ENCODE assay signal across 1 cellular context in genomic region chr3:195270350-195271115, GRCh38.
TF ChIP-seq lines count a peak whose summit lies in the region.

No MANE protein-coding gene starts in this region.

TF ChIP-seq in HepG2, 621 proteins besides CTCF, POLR2A, EP300 and RAD21 (continued from another document and continues in another):
- TF ChIP-seq ZNF407 (CRISPR knock-in tag; IDR thresholded peaks at IDR 0.05; ENCODE audit: not compliant biosample characterization) (no peak), CBX5 (CRISPR knock-in tag; IDR thresholded peaks at IDR 0.05; ENCODE audit: borderline replicate concordance) (no peak), TBL1XR1 (IDR thresholded peaks at IDR 0.05; ENCODE audit: borderline replicate concordance, low read length, partially characterized antibody) (no peak), ZBTB38 (CRISPR knock-in tag; IDR thresholded peaks at IDR 0.05) (no peak), ZNF20 (CRISPR knock-in tag; IDR thresholded peaks at IDR 0.05) (no peak), NFKBIZ (CRISPR knock-in tag; IDR thresholded peaks at IDR 0.05) (no peak), RXRB (CRISPR knock-in tag; IDR thresholded peaks at IDR 0.05; ENCODE audit: borderline replicate concordance) (no peak), ZNF772 (CRISPR knock-in tag; IDR thresholded peaks at IDR 0.05) (peak; percentile 48; the same call in 1 of the 2 replicates), ZNF205 (CRISPR knock-in tag; IDR thresholded peaks at IDR 0.05) (no peak), ZNF652 (CRISPR knock-in tag; IDR thresholded peaks at IDR 0.05; ENCODE audit: borderline replicate concordance, low read depth) (no peak), KLF15 (CRISPR knock-in tag; IDR thresholded peaks at IDR 0.05; ENCODE audit: borderline replicate concordance) (peak; percentile 77; the same call in 1 of the 2 replicates), ZNF660 (CRISPR knock-in tag; IDR thresholded peaks at IDR 0.05; ENCODE audit: borderline replicate concordance, low read depth) (no peak), ZNF354B (CRISPR knock-in tag; IDR thresholded peaks at IDR 0.05) (no peak), WIZ (CRISPR knock-in tag; IDR thresholded peaks at IDR 0.05) (peak; percentile 66), ZNF562 (CRISPR knock-in tag; IDR thresholded peaks at IDR 0.05; ENCODE audit: borderline replicate concordance) (no peak), TP53 (CRISPR knock-in tag; conservative IDR thresholded peaks at IDR 0.05) (no peak), ZKSCAN1 (IDR thresholded peaks at IDR 0.05; ENCODE audit: low read length) (no peak), ZNF367 (CRISPR knock-in tag; IDR thresholded peaks at IDR 0.05; ENCODE audit: borderline replicate concordance) (0 out of 2 replicates have a peak, but pooled peaks have one; percentile 6), FOXO1 (CRISPR knock-in tag; IDR thresholded peaks at IDR 0.05) (no peak; the same call in 1 of the 2 replicates), ZNF317 (CRISPR knock-in tag; IDR thresholded peaks at IDR 0.05) (no peak), BCL6 (CRISPR knock-in tag; IDR thresholded peaks at IDR 0.05) (no peak), RFX3 (CRISPR knock-in tag; IDR thresholded peaks at IDR 0.05) (no peak), SMC3 (IDR thresholded peaks at IDR 0.05; ENCODE audit: low read length) (no peak), TFE3 (CRISPR knock-in tag; IDR thresholded peaks at IDR 0.05) (no peak), RBAK (CRISPR knock-in tag; IDR thresholded peaks at IDR 0.05) (no peak), TOPORS (CRISPR knock-in tag; IDR thresholded peaks at IDR 0.05) (peak; percentile 85; the same call in 1 of the 2 replicates), SAP130 (CRISPR knock-in tag; IDR thresholded peaks at IDR 0.05; ENCODE audit: low read depth) (peak; percentile 56), ZBTB7A (CRISPR knock-in tag; IDR thresholded peaks at IDR 0.05) (peak; percentile 34; the same call in 1 of the 2 replicates), ZFP62 (CRISPR knock-in tag; IDR thresholded peaks at IDR 0.05) (no peak), ZNF557 (CRISPR knock-in tag; IDR thresholded peaks at IDR 0.05) (peak; percentile 67; the same call in 1 of the 2 replicates), HMGXB4 (CRISPR knock-in tag; IDR thresholded peaks at IDR 0.05; ENCODE audit: borderline replicate concordance in 1 of 2, low read depth in 1 of 2) (peak; percentile 46 to 69), SP140L (CRISPR knock-in tag; IDR thresholded peaks at IDR 0.05; ENCODE audit: borderline replicate concordance) (no peak), RFXANK (CRISPR knock-in tag; IDR thresholded peaks at IDR 0.05) (no peak), ZNF326 (CRISPR knock-in tag; IDR thresholded peaks at IDR 0.05; ENCODE audit: borderline replicate concordance) (no peak), ZNF10 (CRISPR knock-in tag; IDR thresholded peaks at IDR 0.05; ENCODE audit: borderline replicate concordance, low read depth) (no peak), FOXM1 (CRISPR knock-in tag; IDR thresholded peaks at IDR 0.05) (no peak), HNRNPL (IDR thresholded peaks at IDR 0.05; ENCODE audit: low read depth, low read length) (no peak), TMF1 (CRISPR knock-in tag; IDR thresholded peaks at IDR 0.05; ENCODE audit: low read depth) (peak; percentile 89), SP2 (CRISPR knock-in tag; IDR thresholded peaks at IDR 0.05) (no peak; the same call in 1 of the 2 replicates), ZNF17 (CRISPR knock-in tag; IDR thresholded peaks at IDR 0.05) (no peak), PHF20 (CRISPR knock-in tag; IDR thresholded peaks at IDR 0.05) (no peak), HOXA3 (CRISPR knock-in tag; IDR thresholded peaks at IDR 0.05) (no peak; the same call in none of the 2 replicates), ZFX (CRISPR knock-in tag; IDR thresholded peaks at IDR 0.05; ENCODE audit: low read depth) (peak; percentile 82), CBX2 (IDR thresholded peaks at IDR 0.05; ENCODE audit: low read depth, low read length) (no peak), CBX2 (CRISPR knock-in tag; IDR thresholded peaks at IDR 0.05; ENCODE audit: low read depth) (no peak), ZZZ3 (CRISPR knock-in tag; IDR thresholded peaks at IDR 0.05; ENCODE audit: borderline replicate concordance) (0 out of 2 replicates have a peak, but pooled peaks have one; percentile 55)
- TF ChIP-seq, protein P1, sequence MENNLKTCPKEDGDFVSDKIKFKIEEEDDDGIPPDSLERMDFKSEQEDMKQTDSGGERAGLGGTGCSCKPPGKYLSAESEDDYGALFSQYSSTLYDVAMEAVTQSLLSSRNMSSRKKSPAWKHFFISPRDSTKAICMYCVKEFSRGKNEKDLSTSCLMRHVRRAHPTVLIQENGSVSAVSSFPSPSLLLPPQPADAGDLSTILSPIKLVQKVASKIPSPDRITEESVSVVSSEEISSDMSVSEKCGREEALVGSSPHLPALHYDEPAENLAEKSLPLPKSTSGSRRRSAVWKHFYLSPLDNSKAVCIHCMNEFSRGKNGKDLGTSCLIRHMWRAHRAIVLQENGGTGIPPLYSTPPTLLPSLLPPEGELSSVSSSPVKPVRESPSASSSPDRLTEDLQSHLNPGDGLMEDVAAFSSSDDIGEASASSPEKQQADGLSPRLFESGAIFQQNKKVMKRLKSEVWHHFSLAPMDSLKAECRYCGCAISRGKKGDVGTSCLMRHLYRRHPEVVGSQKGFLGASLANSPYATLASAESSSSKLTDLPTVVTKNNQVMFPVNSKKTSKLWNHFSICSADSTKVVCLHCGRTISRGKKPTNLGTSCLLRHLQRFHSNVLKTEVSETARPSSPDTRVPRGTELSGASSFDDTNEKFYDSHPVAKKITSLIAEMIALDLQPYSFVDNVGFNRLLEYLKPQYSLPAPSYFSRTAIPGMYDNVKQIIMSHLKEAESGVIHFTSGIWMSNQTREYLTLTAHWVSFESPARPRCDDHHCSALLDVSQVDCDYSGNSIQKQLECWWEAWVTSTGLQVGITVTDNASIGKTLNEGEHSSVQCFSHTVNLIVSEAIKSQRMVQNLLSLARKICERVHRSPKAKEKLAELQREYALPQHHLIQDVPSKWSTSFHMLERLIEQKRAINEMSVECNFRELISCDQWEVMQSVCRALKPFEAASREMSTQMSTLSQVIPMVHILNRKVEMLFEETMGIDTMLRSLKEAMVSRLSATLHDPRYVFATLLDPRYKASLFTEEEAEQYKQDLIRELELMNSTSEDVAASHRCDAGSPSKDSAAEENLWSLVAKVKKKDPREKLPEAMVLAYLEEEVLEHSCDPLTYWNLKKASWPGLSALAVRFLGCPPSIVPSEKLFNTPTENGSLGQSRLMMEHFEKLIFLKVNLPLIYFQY (CRISPR knock-in tag; IDR thresholded peaks at IDR 0.05; ENCODE audit: borderline replicate concordance), result 0 out of 2 replicates have a peak, but pooled peaks have one; percentile 19
- TF ChIP-seq, protein P2, sequence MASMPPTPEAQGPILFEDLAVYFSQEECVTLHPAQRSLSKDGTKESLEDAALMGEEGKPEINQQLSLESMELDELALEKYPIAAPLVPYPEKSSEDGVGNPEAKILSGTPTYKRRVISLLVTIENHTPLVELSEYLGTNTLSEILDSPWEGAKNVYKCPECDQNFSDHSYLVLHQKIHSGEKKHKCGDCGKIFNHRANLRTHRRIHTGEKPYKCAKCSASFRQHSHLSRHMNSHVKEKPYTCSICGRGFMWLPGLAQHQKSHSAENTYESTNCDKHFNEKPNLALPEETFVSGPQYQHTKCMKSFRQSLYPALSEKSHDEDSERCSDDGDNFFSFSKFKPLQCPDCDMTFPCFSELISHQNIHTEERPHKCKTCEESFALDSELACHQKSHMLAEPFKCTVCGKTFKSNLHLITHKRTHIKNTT (CRISPR knock-in tag; IDR thresholded peaks at IDR 0.05), result no peak
- TF ChIP-seq, protein P3, sequence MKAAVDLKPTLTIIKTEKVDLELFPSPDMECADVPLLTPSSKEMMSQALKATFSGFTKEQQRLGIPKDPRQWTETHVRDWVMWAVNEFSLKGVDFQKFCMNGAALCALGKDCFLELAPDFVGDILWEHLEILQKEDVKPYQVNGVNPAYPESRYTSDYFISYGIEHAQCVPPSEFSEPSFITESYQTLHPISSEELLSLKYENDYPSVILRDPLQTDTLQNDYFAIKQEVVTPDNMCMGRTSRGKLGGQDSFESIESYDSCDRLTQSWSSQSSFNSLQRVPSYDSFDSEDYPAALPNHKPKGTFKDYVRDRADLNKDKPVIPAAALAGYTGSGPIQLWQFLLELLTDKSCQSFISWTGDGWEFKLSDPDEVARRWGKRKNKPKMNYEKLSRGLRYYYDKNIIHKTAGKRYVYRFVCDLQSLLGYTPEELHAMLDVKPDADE (CRISPR knock-in tag; IDR thresholded peaks at IDR 0.05), result no peak
- TF ChIP-seq, protein P4, sequence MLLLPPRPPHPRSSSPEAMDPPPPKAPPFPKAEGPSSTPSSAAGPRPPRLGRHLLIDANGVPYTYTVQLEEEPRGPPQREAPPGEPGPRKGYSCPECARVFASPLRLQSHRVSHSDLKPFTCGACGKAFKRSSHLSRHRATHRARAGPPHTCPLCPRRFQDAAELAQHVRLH (CRISPR knock-in tag; IDR thresholded peaks at IDR 0.05; ENCODE audit: borderline replicate concordance, low read depth), result no peak
- TF ChIP-seq, protein P5, sequence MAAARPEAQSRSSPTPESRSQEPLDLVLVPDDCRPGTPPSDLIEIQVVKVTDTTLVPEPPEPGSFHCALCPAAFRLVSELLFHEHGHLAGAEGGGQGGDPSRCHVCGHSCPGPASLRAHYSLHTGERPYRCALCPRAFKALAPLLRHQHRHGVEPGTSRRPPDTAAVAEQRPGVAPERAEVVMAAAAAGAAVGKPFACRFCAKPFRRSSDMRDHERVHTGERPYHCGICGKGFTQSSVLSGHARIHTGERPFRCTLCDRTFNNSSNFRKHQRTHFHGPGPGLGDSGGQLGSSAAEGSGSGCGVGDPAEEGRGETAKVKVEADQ (CRISPR knock-in tag; IDR thresholded peaks at IDR 0.05; ENCODE audit: borderline replicate concordance), result peak; percentile 80
